Comparison of ENCODE assay signal across 13 cellular contexts in genomic region chr11:73249304-73249703, GRCh38. TPM values are rescaled to one million over a fixed set of nuclear protein-coding genes. Genes with fewer than 3 reads are reported as not detected.
DNase-seq lines count a peak whose midpoint lies in the region; ATAC-seq and TF ChIP-seq lines count a peak whose summit lies in the region.
"Had no signal": no experiment of that assay in that cellular context is flagged by ENCODE, and none has a peak within 500 bp of the region (broad histone marks: within the 10 kb centered on the region; RNA-seq: fewer than 3 reads in every experiment).

No MANE protein-coding gene starts in this region.

- H3K36me3 Mint-ChIP-seq in CD14-positive monocyte (peaks cover 9 to 23% of the 10 kb centered on the region in 2 donors), endothelial cell (ENCODE audit: low read depth, unreplicated experiment) (no peaks in the 10 kb centered on the region)

- H3K4me1 Mint-ChIP-seq in CD14-positive monocyte (no peaks in the 10 kb centered on the region), endothelial cell (ENCODE audit: unreplicated experiment) (no peaks in the 10 kb centered on the region)
- H3K4me1 Mint-ChIP-seq: nephron had no signal

- intact Hi-C loops in left colon (cut with DNase I, micrococcal nuclease), result no loop called here
- intact Hi-C loops in CD14-positive monocyte (cut with micrococcal nuclease), result loop anchor here in 1 of 2 donors (10.0 kb wide), 1 partner anchor 415 kb away; no protein-coding TSS in a partner anchor

- H3K9me3 Mint-ChIP-seq in CD14-positive monocyte, result no peaks in the 10 kb centered on the region
- no peaks in the 10 kb centered on the region for H3K9me3 Mint-ChIP-seq in endothelial cell (ENCODE audit: unreplicated experiment)
- H3K9me3 Mint-ChIP-seq: nephron had no signal

- H3K27ac Mint-ChIP-seq in CD14-positive monocyte (peak overlapping the region in 1 of 7 donors; percentile 10), endothelial cell (ENCODE audit: unreplicated experiment) (no peak overlapping the region)
- H3K27ac Mint-ChIP-seq: nephron had no signal

- TF ChIP-seq CTCF in GM20000 (IDR thresholded peaks at IDR 0.05; ENCODE audit: extremely low read depth, missing control alignments), result no peak
- no peak for TF ChIP-seq CTCF in CD14-positive monocyte (IDR thresholded peaks at IDR 0.05)
- TF ChIP-seq CTCF in endothelial cell (IDR thresholded peaks at IDR 0.05; ENCODE audit: unreplicated experiment), result no peak

- H3K27me3 Mint-ChIP-seq in CD14-positive monocyte (ENCODE audit: low read depth in 3 of 3) (peaks cover 0 to 2% (median 0%) of the 10 kb centered on the region in 3 donors), endothelial cell (ENCODE audit: unreplicated experiment) (no peaks in the 10 kb centered on the region)

- in situ Hi-C loops in Caki2 (cut with HindIII; ENCODE audit: low pct_unique_long_range_greater_than_20kb, low sequenced_read_pairs), result no loop called here
- in situ Hi-C loops in SK-MEL-5 (cut with HindIII; ENCODE audit: low pct_unique_long_range_greater_than_20kb, low sequenced_read_pairs), result no loop called here

- DNase-seq in Caki2 (ENCODE audit: low read depth) (peak; percentile 83), SK-MEL-5 (ENCODE audit: low read depth, low spot score) (peak; percentile 56), left colon (peak in 1 of 2 donors; percentile 27), GM20000 (ENCODE audit: low spot score) (no peak), T1000 (lab: John Stamatoyannopoulos, UW) (no peak), CD14-positive monocyte (ENCODE audit: low spot score) (no peak), endothelial cell (ENCODE audit: low spot score) (no peak)
- DNase-seq: C1 segment of cervical spinal cord, head of caudate nucleus, NCI-H2081 had no signal

- peak; percentile 64 for ATAC-seq in GM21825 (IDR thresholded peaks at IDR 0.05; ENCODE audit: unreplicated experiment)
- ATAC-seq in left colon, result peak; percentile 45

- H3K4me3 Mint-ChIP-seq in CD14-positive monocyte, result no peak overlapping the region
- no peak overlapping the region for H3K4me3 Mint-ChIP-seq in endothelial cell (ENCODE audit: unreplicated experiment)
- H3K4me3 Mint-ChIP-seq: nephron had no signal

RNA-seq across cellular contexts. Expression of gene P2RY6, which starts 22.8 kb away (rescaled TPM):
- 0.41 TPM in 1 of 2 replicates, not detected in the other for total RNA-seq in Caki2 (2014; rRNA removed; shearing (Covaris generic); ENCODE audit: low replicate concordance)
- not detected in 2 replicates for total RNA-seq in SK-MEL-5 (2014; rRNA removed; shearing (Covaris generic))
- polyA plus RNA-seq in SK-MEL-5 (2015; cell fraction: cytosol; rRNA removed), result not detected in 2 replicates
- polyA plus RNA-seq in SK-MEL-5 (2015; cell fraction: nucleus; rRNA removed), result not detected in 2 replicates
- total RNA-seq in left colon (1 to 10 TPM; 1.5 to 1.8 TPM), endothelial cell (ENCODE audit: unreplicated experiment) (0.74 TPM)
- polyA plus RNA-seq in CD14-positive monocyte, result 1 to 10 TPM; 1.7 to 5.1 TPM
- total RNA-seq: activated CD8-positive, alpha-beta memory T cell treated with anti-CD3 and anti-CD28 coated beads for 36 hours had no signal

RNA-seq across cellular contexts. Expression of gene P2RY2, which starts 31.2 kb away (rescaled TPM):
- total RNA-seq in Caki2 (2014; rRNA removed; shearing (Covaris generic); ENCODE audit: low replicate concordance), result 0.47 TPM in 1 of 2 replicates, not detected in the other
- 0.05 TPM in 1 of 2 replicates, not detected in the other for total RNA-seq in SK-MEL-5 (2014; rRNA removed; shearing (Covaris generic))
- 0.06 and 0.48 TPM in 2 replicates for polyA plus RNA-seq in SK-MEL-5 (2015; cell fraction: cytosol; rRNA removed)
- polyA plus RNA-seq in SK-MEL-5 (2015; cell fraction: nucleus; rRNA removed), result 0.16 TPM in 1 of 2 replicates, not detected in the other
- total RNA-seq in left colon, result 10 to 100 TPM; 14.5 to 20.4 TPM
- 10 to 100 TPM in 1 of 2 donors, 1 to 10 TPM in 1; 2.8 to 12.7 TPM for polyA plus RNA-seq in CD14-positive monocyte
- 0.10 TPM for total RNA-seq in endothelial cell (ENCODE audit: unreplicated experiment)
- total RNA-seq: activated CD8-positive, alpha-beta memory T cell treated with anti-CD3 and anti-CD28 coated beads for 36 hours had no signal

RNA-seq across cellular contexts. Expression of gene ARHGEF17, which starts 58.8 kb away (rescaled TPM):
- total RNA-seq in Caki2 (2014; rRNA removed; shearing (Covaris generic); ENCODE audit: low replicate concordance), result 3.9 and 6.0 TPM in 2 replicates
- 1.1 and 1.5 TPM in 2 replicates for total RNA-seq in SK-MEL-5 (2014; rRNA removed; shearing (Covaris generic))
- 5.2 and 7.0 TPM in 2 replicates for polyA plus RNA-seq in SK-MEL-5 (2015; cell fraction: cytosol; rRNA removed)
- polyA plus RNA-seq in SK-MEL-5 (2015; cell fraction: nucleus; rRNA removed), result 19.2 and 24.5 TPM in 2 replicates
- total RNA-seq in left colon (10 to 100 TPM in 1 of 2 donors, 1 to 10 TPM in 1; 6.8 to 14.4 TPM), endothelial cell (ENCODE audit: unreplicated experiment) (93.3 TPM)
- polyA plus RNA-seq in CD14-positive monocyte, result under 1 TPM; 0.16 to 0.55 TPM

Comparison
In these comparisons a context has a peak if more than half of its experiments do, and no peak if none do; other contexts are left out.
1. DNase-seq: peak in Caki2 (single experiment) and SK-MEL-5 (single experiment); none in GM20000 (single experiment), T1000 (single experiment), CD14-positive monocyte (single experiment) and endothelial cell (single experiment).
2. RNA of gene P2RY2, which starts 31.2 kb away (total RNA-seq): 14.5 to 20.4 TPM in left colon; 0.47 TPM in Caki2, 0.10 TPM in endothelial cell (single experiment) and 0.05 TPM in SK-MEL-5; every median in the first group is over 10 times any median in the second.